ENCODE assay signal across 9 cellular contexts in genomic region chr2:201114350-201114749, GRCh38. TPM values are rescaled to one million over a fixed set of nuclear protein-coding genes. Genes with fewer than 3 reads are reported as not detected.
A peak's percentile ranks its signal among the peaks of the same experiment; 100 is the strongest.
DNase-seq lines count a peak whose midpoint lies in the region; TF ChIP-seq lines count a peak whose summit lies in the region.
"Had no signal": no experiment of that assay in that cellular context is flagged by ENCODE, and none has a peak within 500 bp of the region (broad histone marks: within the 10 kb centered on the region; RNA-seq: fewer than 3 reads in every experiment).

No MANE protein-coding gene starts in this region.

- in situ Hi-C loops in mammary epithelial cell (cut with MboI; ENCODE audit: low sequenced_read_pairs in 2 of 2): no loop called here

- no peaks in the 10 kb centered on the region for H3K27me3 ChIP-seq in CD8-positive, alpha-beta memory T cell (ENCODE audit: insufficient read depth, low read length, poor library complexity, severe bottlenecking)
- H3K27me3 ChIP-seq in mammary epithelial cell (ENCODE audit: insufficient read depth, low read length): no peaks in the 10 kb centered on the region

- H2AFZ ChIP-seq in mammary epithelial cell (ENCODE audit: low read depth, low read length): no peak overlapping the region

- BruUV-seq in mammary epithelial cell (replicated peaks; lab: Mats Ljungman, UMichigan): no TSS peak

- TF ChIP-seq CTCF in mammary epithelial cell (conservative IDR thresholded peaks at IDR 0.05 in 1 of 2, IDR thresholded peaks at IDR 0.05 in 1 of 2; ENCODE audit: extremely low read depth in 1 of 2, insufficient read depth in 1 of 2, low read depth in 1 of 2, low read length in 2 of 2): no peak
- no peak for TF ChIP-seq CTCF in nephron progenitor cell (IDR thresholded peaks at IDR 0.05)

- peaks cover 0 to 1% of the 10 kb centered on the region in 2 donors for H3K27me3 Mint-ChIP-seq in CD8-positive, alpha-beta memory T cell
- H3K27me3 Mint-ChIP-seq in IgD-negative memory B cell (no peaks in the 10 kb centered on the region), nephron progenitor cell (ENCODE audit: low read depth, poor library complexity) (peaks cover 16% of the 10 kb centered on the region)

- H3K4me3 ChIP-seq in CD8-positive, alpha-beta memory T cell (ENCODE audit: low read length): no peak overlapping the region
- no peak overlapping the region for H3K4me3 ChIP-seq in mammary epithelial cell (replicated peaks in 1 of 3; ENCODE audit: insufficient read depth in 1 of 3, low read depth in 2 of 3, low read length in 3 of 3)

- H3K36me3 Mint-ChIP-seq in CD8-positive, alpha-beta memory T cell: peaks cover 0 to 29% (median 3%) of the 10 kb centered on the region in 3 donors
- H3K36me3 Mint-ChIP-seq in IgD-negative memory B cell (peaks cover 3% of the 10 kb centered on the region), nephron progenitor cell (ENCODE audit: low read depth) (peaks cover 6% of the 10 kb centered on the region)

- peaks cover 23% of the 10 kb centered on the region for H3K79me2 ChIP-seq in mammary epithelial cell (ENCODE audit: insufficient read depth, low read length)

- H3K27ac ChIP-seq in CD8-positive, alpha-beta memory T cell (ENCODE audit: low read depth, low read length): no peak overlapping the region
- H3K27ac ChIP-seq in mammary epithelial cell (ENCODE audit: insufficient read depth, low read depth, low read length): no peak overlapping the region

- no peaks in the 10 kb centered on the region for H3K9me3 ChIP-seq in CD8-positive, alpha-beta memory T cell (ENCODE audit: low read length)
- no peaks in the 10 kb centered on the region for H3K9me3 ChIP-seq in mammary epithelial cell (replicated peaks; ENCODE audit: insufficient read depth, low read length)

- no peaks in the 10 kb centered on the region for H3K9me3 Mint-ChIP-seq in CD8-positive, alpha-beta memory T cell
- H3K9me3 Mint-ChIP-seq in IgD-negative memory B cell (no peaks in the 10 kb centered on the region), nephron progenitor cell (peaks cover 18% of the 10 kb centered on the region)

- H4K20me1 ChIP-seq in mammary epithelial cell (ENCODE audit: insufficient read depth, low read length): no peaks in the 10 kb centered on the region

- WGBS in mammary epithelial cell (ENCODE audit: low coverage, missing lambda C conversion rate): 81% methylated on average over 4 of the region's 4 CpGs

- dilution Hi-C loops in mammary epithelial cell (cut with HindIII; ENCODE audit: low sequenced_read_pairs): no loop called here

- H3K4me1 Mint-ChIP-seq in CD8-positive, alpha-beta memory T cell: peaks cover 23 to 42% (median 39%) of the 10 kb centered on the region in 3 donors
- H3K4me1 Mint-ChIP-seq in IgD-negative memory B cell (peaks cover 14 to 35% (median 31%) of the 10 kb centered on the region in 3 donors), nephron progenitor cell (peaks cover 25% of the 10 kb centered on the region)

- no peak for DNase-seq in CD8-positive, alpha-beta memory T cell
- no peak for DNase-seq in mammary epithelial cell
- no peak for DNase-seq in nephron progenitor cell
- DNase-seq in midbrain (lab: John Stamatoyannopoulos, UW): no peak
- DNase-seq in NCI-H2081 (lab: John Stamatoyannopoulos, UW): no peak
- no peak for DNase-seq in NCI-H526 (lab: John Stamatoyannopoulos, UW)
- DNase-seq: SHP77; stimulated activated CD4-positive, alpha-beta T cell treated with anti-CD3 and anti-CD28 coated beads, Interleukin-12 subunit alpha, Interleukin-12 subunit beta, amount 100 ng/mL, for 4 hours had no signal

- intact Hi-C loops in mammary epithelial cell (cut with micrococcal nuclease): no loop called here

- CTCF ChIA-PET in CD8-positive, alpha-beta memory T cell (lab: Charles Lee): interaction anchor here (5.3 to 5.9 kb wide), 2 partner anchors 17 to 45 kb away, joined by 65 to 71 read pairs; no protein-coding TSS in a partner anchor
- CTCF ChIA-PET in mammary epithelial cell (lab: Charles Lee; ENCODE audit: low non-redundant PET): no interaction called here

- H3K27ac Mint-ChIP-seq in CD8-positive, alpha-beta memory T cell: peak overlapping the region; percentile 96 to 100 (median 99)
- peak overlapping the region in 1 of 3 donors; percentile 90 for H3K27ac Mint-ChIP-seq in IgD-negative memory B cell
- H3K27ac Mint-ChIP-seq in nephron progenitor cell: peak overlapping the region; percentile 87

- peak overlapping the region; percentile 41 to 98 (median 95) for H3K4me3 Mint-ChIP-seq in CD8-positive, alpha-beta memory T cell
- H3K4me3 Mint-ChIP-seq in IgD-negative memory B cell (peak overlapping the region; percentile 56 to 100 (median 97)), nephron progenitor cell (no peak overlapping the region)

- H3K36me3 ChIP-seq in CD8-positive, alpha-beta memory T cell (ENCODE audit: insufficient read depth, low read length): no peaks in the 10 kb centered on the region
- H3K36me3 ChIP-seq in mammary epithelial cell (ENCODE audit: insufficient read depth, low read length): no peaks in the 10 kb centered on the region

- POLR2A ChIA-PET in CD8-positive, alpha-beta memory T cell (lab: Charles Lee): interaction anchor here (1.0 to 4.3 kb wide), 3 partner anchors 14 to 250 kb away, joined by 3 to 41 read pairs (median 5); partner anchors contain the start of gene CLK1

- peaks cover 15% of the 10 kb centered on the region for H3K4me1 ChIP-seq in CD8-positive, alpha-beta memory T cell (ENCODE audit: insufficient read depth, low read length)
- H3K4me1 ChIP-seq in mammary epithelial cell (ENCODE audit: insufficient read depth, low read length): peaks cover 17% of the 10 kb centered on the region

- H3K9ac ChIP-seq in mammary epithelial cell (ENCODE audit: insufficient read depth, low read length): no peak overlapping the region

- peak overlapping the region; percentile 41 for H3K4me2 ChIP-seq in mammary epithelial cell (ENCODE audit: insufficient read depth, low read depth, low read length)

RNA-seq across cellular contexts. Expression of gene CFLAR, which starts 1.6 kb away (rescaled TPM):
- total RNA-seq in CD8-positive, alpha-beta memory T cell: 100 to 1,000 TPM; 291 to 303 TPM
- 172 TPM for polyA plus RNA-seq in CD8-positive, alpha-beta memory T cell
- polyA plus RNA-seq in IgD-negative memory B cell: 104 TPM
- 100 to 1,000 TPM in 1 of 2 donors, 10 to 100 TPM in 1; 77.3 to 114 TPM for total RNA-seq in mammary epithelial cell
- polyA plus RNA-seq in mammary epithelial cell: 20.6 TPM
- polyA minus RNA-seq in mammary epithelial cell: 64.2 TPM

RNA-seq across cellular contexts. Expression of gene NDUFB3, which starts 42.5 kb away (rescaled TPM):
- 100 to 1,000 TPM; 129 to 145 TPM for total RNA-seq in CD8-positive, alpha-beta memory T cell
- 269 TPM for polyA plus RNA-seq in CD8-positive, alpha-beta memory T cell
- polyA plus RNA-seq in IgD-negative memory B cell (188 TPM), mammary epithelial cell (69.3 TPM)
- 10 to 100 TPM; 23.7 to 84.9 TPM for total RNA-seq in mammary epithelial cell
- polyA minus RNA-seq in mammary epithelial cell: 17.2 TPM

RNA-seq across cellular contexts. Expression of gene HYCC2, which starts 42.9 kb away (rescaled TPM):
- total RNA-seq in CD8-positive, alpha-beta memory T cell: 10 to 100 TPM; 25.5 to 27.7 TPM
- 32.9 TPM for polyA plus RNA-seq in CD8-positive, alpha-beta memory T cell
- 15.1 TPM for polyA plus RNA-seq in IgD-negative memory B cell
- total RNA-seq in mammary epithelial cell: 10 to 100 TPM; 15.0 to 15.2 TPM
- polyA plus RNA-seq in mammary epithelial cell: 3.3 TPM
- 17.1 TPM for polyA minus RNA-seq in mammary epithelial cell
